ENCODE assay signal across 1 cellular context in genomic region chr2:242064364-242065250, GRCh38.
A peak's percentile ranks its signal among the peaks of the same experiment; 100 is the strongest.
TF ChIP-seq lines count a peak whose summit lies in the region.

No MANE protein-coding gene starts in this region.

TF ChIP-seq in K562, 482 proteins besides CTCF, POLR2A, EP300 and RAD21 (continued from another document):
- TF ChIP-seq, protein P1, sequence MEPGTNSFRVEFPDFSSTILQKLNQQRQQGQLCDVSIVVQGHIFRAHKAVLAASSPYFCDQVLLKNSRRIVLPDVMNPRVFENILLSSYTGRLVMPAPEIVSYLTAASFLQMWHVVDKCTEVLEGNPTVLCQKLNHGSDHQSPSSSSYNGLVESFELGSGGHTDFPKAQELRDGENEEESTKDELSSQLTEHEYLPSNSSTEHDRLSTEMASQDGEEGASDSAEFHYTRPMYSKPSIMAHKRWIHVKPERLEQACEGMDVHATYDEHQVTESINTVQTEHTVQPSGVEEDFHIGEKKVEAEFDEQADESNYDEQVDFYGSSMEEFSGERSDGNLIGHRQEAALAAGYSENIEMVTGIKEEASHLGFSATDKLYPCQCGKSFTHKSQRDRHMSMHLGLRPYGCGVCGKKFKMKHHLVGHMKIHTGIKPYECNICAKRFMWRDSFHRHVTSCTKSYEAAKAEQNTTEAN (CRISPR knock-in tag; IDR thresholded peaks at IDR 0.05) = 0 out of 2 replicates have a peak, but pooled peaks have one; percentile 73
- TF ChIP-seq ETV6 (IDR thresholded peaks at IDR 0.05; ENCODE audit: borderline replicate concordance in 1 of 2, low read depth in 2 of 2, low read length in 1 of 2) = no peak
- TF ChIP-seq ETV6 (CRISPR knock-in tag; IDR thresholded peaks at IDR 0.05; ENCODE audit: borderline replicate concordance) = no peak
- no peak for TF ChIP-seq ZNF408 (CRISPR knock-in tag; IDR thresholded peaks at IDR 0.05; ENCODE audit: low read depth)
- no peak for TF ChIP-seq ZNF277 (CRISPR knock-in tag; IDR thresholded peaks at IDR 0.05; ENCODE audit: borderline replicate concordance)
- no peak for TF ChIP-seq STAG1 (CRISPR knock-in tag; IDR thresholded peaks at IDR 0.05; ENCODE audit: borderline replicate concordance)
